Comparison of ENCODE assay signal across 21 cellular contexts in genomic region chr21:40586575-40586974, GRCh38.
DNase-seq lines count a peak whose midpoint lies in the region; ATAC-seq, FAIRE-seq and TF ChIP-seq lines count a peak whose summit lies in the region.
"Had no signal": no experiment of that assay in that cellular context is flagged by ENCODE, and none has a peak within 500 bp of the region (broad histone marks: within the 10 kb centered on the region; RNA-seq: fewer than 3 reads in every experiment).

No MANE protein-coding gene starts in this region.

- H3K9me3 ChIP-seq in HepG2 (ENCODE audit: low read length) (peaks cover 97% of the 10 kb centered on the region), right lobe of liver (no peaks in the 10 kb centered on the region), WERI-Rb-1 (ENCODE audit: severe bottlenecking) (no peaks in the 10 kb centered on the region)
- H3K9me3 ChIP-seq: A549; BLaER1 treated with 17β-estradiol and CSF1 and Interleukin-3, amounts not matched to agents 10 nM and 100 nM; Caco-2 had no signal

- H3K79me2 ChIP-seq in HepG2 (ENCODE audit: insufficient read depth, low read length) (no peaks in the 10 kb centered on the region), mesendoderm (ENCODE audit: control insufficient read depth, insufficient read depth, low read length) (no peaks in the 10 kb centered on the region)

- DNase-seq in HepG2 (ENCODE audit: low spot score) (no peak), right lobe of liver (no peak), WERI-Rb-1 (no peak), mesendoderm (no peak), cerebellar nuclear complex (lab: John Stamatoyannopoulos, UW) (no peak), cardiac septum (ENCODE audit: low spot score) (no peak)
- DNase-seq: AML-193; Caco-2; Calu3; CD4-positive, alpha-beta T cell; CD8-positive, alpha-beta T cell; DMS79 treated with DMSO at 0.1 percent for 48 hours; GF-D8 had no signal

- no peak for TF ChIP-seq CTCF in HepG2 (CRISPR knock-in tag; IDR thresholded peaks at IDR 0.05)
- TF ChIP-seq CTCF in right lobe of liver (IDR thresholded peaks at IDR 0.05) = no peak
- no peak for TF ChIP-seq CTCF in WERI-Rb-1 (IDR thresholded peaks at IDR 0.05; ENCODE audit: low read depth, low read length)

- H3K9ac ChIP-seq in HepG2 (ENCODE audit: insufficient read depth, low read depth, low read length) (no peak overlapping the region), mesendoderm (ENCODE audit: low read length) (no peak overlapping the region)
- H3K9ac ChIP-seq: BLaER1 treated with 17β-estradiol and CSF1 and Interleukin-3, amounts not matched to agents 10 nM and 100 nM had no signal

- in situ Hi-C loops in HepG2 (cut with HindIII; ENCODE audit: extremely low pct_ligation_motif_present, low pct_unique_long_range_greater_than_20kb) = no loop called here

- no TSS peak for BruUV-seq in HepG2 (replicated peaks; lab: Mats Ljungman, UMichigan)

- H4K8ac ChIP-seq in mesendoderm (ENCODE audit: low read depth, low read length) = no peak overlapping the region

- H3K4me3 ChIP-seq in HepG2 (replicated peaks in 1 of 3; ENCODE audit: insufficient read depth in 1 of 3, low read depth in 2 of 3, low read length in 3 of 3) = no peak overlapping the region
- no peak overlapping the region for H3K4me3 ChIP-seq in right lobe of liver
- no peak overlapping the region for H3K4me3 ChIP-seq in WERI-Rb-1 (ENCODE audit: low read depth, low read length)
- no peak overlapping the region for H3K4me3 ChIP-seq in mesendoderm (ENCODE audit: low read length)
- H3K4me3 ChIP-seq: A549; BLaER1 treated with 17β-estradiol and CSF1 and Interleukin-3, amounts not matched to agents 10 nM and 100 nM had no signal

- no peaks in the 10 kb centered on the region for H3K79me1 ChIP-seq in mesendoderm (ENCODE audit: low read length)

- TF ChIP-seq POLR2A in HepG2 (IDR thresholded peaks at IDR 0.05; ENCODE audit: insufficient read depth in 1 of 2, low read depth in 2 of 2, low read length in 2 of 2) (no peak), right lobe of liver (IDR thresholded peaks at IDR 0.05) (no peak)

- no peak for FAIRE-seq in HepG2 (lab: Jason Lieb, UNC)
- FAIRE-seq: A549, D721Med, G401.6, GM12891 had no signal

- H3K36me3 ChIP-seq in HepG2 (replicated peaks in 1 of 2; ENCODE audit: control insufficient read depth in 1 of 2, insufficient read depth in 2 of 2, low read length in 2 of 2) = no peaks in the 10 kb centered on the region
- H3K36me3 ChIP-seq in right lobe of liver = no peaks in the 10 kb centered on the region
- no peaks in the 10 kb centered on the region for H3K36me3 ChIP-seq in WERI-Rb-1
- no peaks in the 10 kb centered on the region for H3K36me3 ChIP-seq in mesendoderm (ENCODE audit: control insufficient read depth, insufficient read depth, low read length)
- H3K36me3 ChIP-seq: BLaER1 treated with 17β-estradiol and CSF1 and Interleukin-3, amounts not matched to agents 10 nM and 100 nM had no signal

- H3K56ac ChIP-seq in mesendoderm (ENCODE audit: low read length) = no peak overlapping the region

- no peak for TF ChIP-seq RAD21 in HepG2 (CRISPR knock-in tag; IDR thresholded peaks at IDR 0.05)

- no peak overlapping the region for H2BK15ac ChIP-seq in mesendoderm (replicated peaks; ENCODE audit: low read depth)

- peak overlapping the region; percentile 16 for H3K4ac ChIP-seq in mesendoderm (ENCODE audit: low read depth, low read length)

- no peak overlapping the region for H2BK120ac ChIP-seq in mesendoderm (ENCODE audit: low read depth, low read length)

- CTCF ChIA-PET in HepG2 (lab: Yijun Ruan, JAX; ENCODE audit: low intra/inter-chr PET ratio, low total read pairs) = no interaction called here

- intact Hi-C loops in HepG2 (cut with micrococcal nuclease; ENCODE audit: unreplicated experiment) = no loop called here
- intact Hi-C loops in right lobe of liver (cut with DNase I) = no loop called here
- intact Hi-C loops in cardiac septum (cut with DNase I) = no loop called here

- no peak overlapping the region for H3K27ac ChIP-seq in HepG2 (ENCODE audit: extremely low read length, insufficient read depth, low read length)
- no peak overlapping the region for H3K27ac ChIP-seq in right lobe of liver
- peak overlapping the region; percentile 39 for H3K27ac ChIP-seq in WERI-Rb-1
- H3K27ac ChIP-seq in mesendoderm (ENCODE audit: low read depth, low read length) = no peak overlapping the region
- H3K27ac ChIP-seq: 22Rv1; A549; BLaER1 treated with 17β-estradiol and CSF1 and Interleukin-3, amounts not matched to agents 10 nM and 100 nM; C4-2B had no signal

- H2AFZ ChIP-seq in HepG2 (ENCODE audit: low read length) = no peak overlapping the region

- H4K5ac ChIP-seq in mesendoderm (ENCODE audit: low read length) = no peak overlapping the region

- H3K18ac ChIP-seq in mesendoderm (ENCODE audit: low read length) = no peak overlapping the region

- no peak overlapping the region for H2BK5ac ChIP-seq in mesendoderm (ENCODE audit: low read length)

- no peaks in the 10 kb centered on the region for H4K20me1 ChIP-seq in HepG2 (ENCODE audit: insufficient read depth, low read length)
- H4K20me1 ChIP-seq: BLaER1 treated with 17β-estradiol and CSF1 and Interleukin-3, amounts not matched to agents 10 nM and 100 nM had no signal

- ATAC-seq in HepG2 (no peak), right lobe of liver (no peak), GM18909 (IDR thresholded peaks at IDR 0.05; ENCODE audit: poor library complexity, unreplicated experiment) (no peak)
- ATAC-seq: A549; CD8-positive, alpha-beta T cell had no signal

- 80% methylated on average over 2 of the region's 2 CpGs for WGBS in HepG2 (ENCODE audit: low lambda C conversion rate)
- 86% methylated on average over 2 of the region's 2 CpGs for WGBS in right lobe of liver (ENCODE audit: insufficient coverage, low coverage, low lambda C conversion rate, missing lambda C conversion rate)
- no CpG with 5 or more reads among the region's 2 CpGs for WGBS in mesendoderm (ENCODE audit: extremely low coverage, insufficient coverage, low lambda C conversion rate)

- H3K4me2 ChIP-seq in HepG2 (ENCODE audit: low read depth, low read length) = no peak overlapping the region
- no peak overlapping the region for H3K4me2 ChIP-seq in mesendoderm (ENCODE audit: low read length)
- H3K4me2 ChIP-seq: A549; BLaER1 treated with 17β-estradiol and CSF1 and Interleukin-3, amounts not matched to agents 10 nM and 100 nM had no signal

- no peaks in the 10 kb centered on the region for H3K4me1 ChIP-seq in HepG2 (ENCODE audit: insufficient read depth, low read length)
- no peaks in the 10 kb centered on the region for H3K4me1 ChIP-seq in right lobe of liver
- peaks cover 6% of the 10 kb centered on the region for H3K4me1 ChIP-seq in mesendoderm (ENCODE audit: control insufficient read depth, low read depth, low read length)
- H3K4me1 ChIP-seq: A549; BLaER1 treated with 17β-estradiol and CSF1 and Interleukin-3, amounts not matched to agents 10 nM and 100 nM; Caco-2 had no signal

- no peak overlapping the region for H3K23ac ChIP-seq in mesendoderm (ENCODE audit: low read length)

- POLR2A ChIA-PET in HepG2 (lab: Yijun Ruan, JAX) = no interaction called here

- no peak for TF ChIP-seq EP300 in HepG2 (IDR thresholded peaks at IDR 0.05; ENCODE audit: low read depth in 2 of 2, low read length in 2 of 2)
- no peak for TF ChIP-seq EP300 in HepG2 (CRISPR knock-in tag; IDR thresholded peaks at IDR 0.05; ENCODE audit: borderline replicate concordance)

- no peak overlapping the region for H2AK5ac ChIP-seq in mesendoderm (ENCODE audit: low read length)

- H3K27me3 ChIP-seq in HepG2 (ENCODE audit: control insufficient read depth in 1 of 2, insufficient read depth in 2 of 2, low read length in 2 of 2) = no peaks in the 10 kb centered on the region; a peak in 1 of 5 replicates
- H3K27me3 ChIP-seq in right lobe of liver = peaks cover 0 to 3% of the 10 kb centered on the region in 2 donors
- no peaks in the 10 kb centered on the region for H3K27me3 ChIP-seq in WERI-Rb-1 (ENCODE audit: insufficient read depth, low read depth, severe bottlenecking)
- H3K27me3 ChIP-seq in mesendoderm (ENCODE audit: insufficient read depth, low read length, poor library complexity) = no peaks in the 10 kb centered on the region
- H3K27me3 ChIP-seq: BLaER1 treated with 17β-estradiol and CSF1 and Interleukin-3, amounts not matched to agents 10 nM and 100 nM had no signal

TF ChIP-seq in HepG2, 621 proteins besides CTCF, POLR2A, EP300 and RAD21:
- peak; percentile 63 for TF ChIP-seq CEBPB (IDR thresholded peaks at IDR 0.05; ENCODE audit: borderline replicate concordance, low read depth, low read length)
- no peak for TF ChIP-seq SNAPC4 (CRISPR knock-in tag; IDR thresholded peaks at IDR 0.05)
